ENCODE assay signal across 8 cellular contexts in genomic region chr22:28442951-28443876, GRCh38.
DNase-seq lines count a peak whose midpoint lies in the region; ATAC-seq and TF ChIP-seq lines count a peak whose summit lies in the region.

No MANE protein-coding gene starts in this region.

- no peaks in the 10 kb centered on the region for H3K27me3 ChIP-seq in HUES6 (ENCODE audit: control insufficient read depth, insufficient read depth, low read length)

- H3K4me3 ChIP-seq in HUES6 (ENCODE audit: low read depth, low read length) = peak overlapping the region; percentile 78
- peak overlapping the region; percentile 40 for H3K4me3 ChIP-seq in lower leg skin (ENCODE audit: low read depth, poor library complexity, severe bottlenecking)

- H3K9me3 ChIP-seq in HUES6 (ENCODE audit: control insufficient read depth, insufficient read depth, low read depth, low read length) = no peaks in the 10 kb centered on the region

- peak overlapping the region; percentile 76 for H3K9ac ChIP-seq in HUES6 (ENCODE audit: low read length)

- peaks cover 24% of the 10 kb centered on the region for H3K4me1 Mint-ChIP-seq in activated CD4-positive, alpha-beta T cell treated with anti-CD3 and anti-CD28 coated beads, Interleukin-2, amount 10 ng/mL, durations not matched to agents 7 days and 5 days
- peaks cover 17% of the 10 kb centered on the region for H3K4me1 Mint-ChIP-seq in stimulated activated memory B cell treated with anti-CD40 and anti-IgM and Interleukin-4, amounts not matched to agents 10 μg/mL and 1 μg/mL and 100 μg/mL, for 72 hours

- no peaks in the 10 kb centered on the region for H3K36me3 ChIP-seq in HUES6 (ENCODE audit: control insufficient read depth, insufficient read depth, low read length)

- H3K27ac Mint-ChIP-seq in activated CD4-positive, alpha-beta T cell treated with anti-CD3 and anti-CD28 coated beads, Interleukin-2, amount 10 ng/mL, durations not matched to agents 7 days and 5 days = peak overlapping the region; percentile 83
- no peak overlapping the region for H3K27ac Mint-ChIP-seq in stimulated activated memory B cell treated with anti-CD40 and anti-IgM and Interleukin-4, amounts not matched to agents 10 μg/mL and 1 μg/mL and 100 μg/mL, for 72 hours

- 1% methylated on average over 26 of the region's 26 CpGs for WGBS in lower leg skin, 2 donors

- peaks cover 10% of the 10 kb centered on the region; the same call in 1 of the 2 replicates for H3K4me1 ChIP-seq in HUES6 (ENCODE audit: control insufficient read depth, insufficient read depth, low read length)

- POLR2A ChIA-PET in activated CD4-positive, alpha-beta T cell treated with anti-CD3 and anti-CD28 coated beads, Interleukin-2, amount 10 ng/mL, durations not matched to agents 7 days and 5 days (lab: Charles Lee) = interaction anchor here (0.6 kb wide), 1 partner anchor 37 kb away, joined by 3 read pairs; no protein-coding TSS in a partner anchor

- H3K9me3 Mint-ChIP-seq in activated CD4-positive, alpha-beta T cell treated with anti-CD3 and anti-CD28 coated beads, Interleukin-2, amount 10 ng/mL, durations not matched to agents 7 days and 5 days = no peaks in the 10 kb centered on the region
- H3K9me3 Mint-ChIP-seq in stimulated activated memory B cell treated with anti-CD40 and anti-IgM and Interleukin-4, amounts not matched to agents 10 μg/mL and 1 μg/mL and 100 μg/mL, for 72 hours = no peaks in the 10 kb centered on the region

- peak overlapping the region; percentile 46; the same call in 1 of the 2 replicates for H3K27ac ChIP-seq in HUES6 (ENCODE audit: low read depth, low read length)

- peaks cover 16% of the 10 kb centered on the region for H3K27me3 Mint-ChIP-seq in activated CD4-positive, alpha-beta T cell treated with anti-CD3 and anti-CD28 coated beads, Interleukin-2, amount 10 ng/mL, durations not matched to agents 7 days and 5 days
- H3K27me3 Mint-ChIP-seq in stimulated activated memory B cell treated with anti-CD40 and anti-IgM and Interleukin-4, amounts not matched to agents 10 μg/mL and 1 μg/mL and 100 μg/mL, for 72 hours = peaks cover 35% of the 10 kb centered on the region

- DNase-seq in AG09319 (ENCODE audit: extremely low read depth, low read depth) = peak; percentile 51
- peak; percentile 36 for DNase-seq in activated CD4-positive, alpha-beta T cell treated with anti-CD3 and anti-CD28 coated beads, Interleukin-2, amount 10 ng/mL, durations not matched to agents 7 days and 5 days
- DNase-seq in epidermal melanocyte (ENCODE audit: insufficient read length, low spot score) = peak; percentile 67
- DNase-seq in lower leg skin (ENCODE audit: low spot score in 2 of 2) = peak; percentile 70 to 91
- no peak for DNase-seq in HT-29 (ENCODE audit: low spot score)

- peak overlapping the region; percentile 73 for H3K4me3 Mint-ChIP-seq in activated CD4-positive, alpha-beta T cell treated with anti-CD3 and anti-CD28 coated beads, Interleukin-2, amount 10 ng/mL, durations not matched to agents 7 days and 5 days
- H3K4me3 Mint-ChIP-seq in stimulated activated memory B cell treated with anti-CD40 and anti-IgM and Interleukin-4, amounts not matched to agents 10 μg/mL and 1 μg/mL and 100 μg/mL, for 72 hours = peak overlapping the region; percentile 44

- ATAC-seq in stimulated activated memory B cell treated with anti-CD40 and anti-IgM and Interleukin-4, amounts not matched to agents 10 μg/mL and 1 μg/mL and 100 μg/mL, for 72 hours = no peak
- no peak for ATAC-seq in GM18858 (IDR thresholded peaks at IDR 0.05; ENCODE audit: unreplicated experiment)

- intact Hi-C loops in lower leg skin (cut with DNase I; ENCODE audit: low total_unique reads) = no loop called here

- no peaks in the 10 kb centered on the region for H3K36me3 Mint-ChIP-seq in activated CD4-positive, alpha-beta T cell treated with anti-CD3 and anti-CD28 coated beads, Interleukin-2, amount 10 ng/mL, durations not matched to agents 7 days and 5 days (ENCODE audit: low read depth)
- H3K36me3 Mint-ChIP-seq in stimulated activated memory B cell treated with anti-CD40 and anti-IgM and Interleukin-4, amounts not matched to agents 10 μg/mL and 1 μg/mL and 100 μg/mL, for 72 hours = no peaks in the 10 kb centered on the region

- TF ChIP-seq CTCF in AG09319 (IDR thresholded peaks at IDR 0.05; ENCODE audit: low read depth, low read length) = no peak
- no peak for TF ChIP-seq CTCF in lower leg skin (IDR thresholded peaks at IDR 0.05)

- TF ChIP-seq POLR2A in lower leg skin (IDR thresholded peaks at IDR 0.05) = no peak

- CTCF ChIA-PET in activated CD4-positive, alpha-beta T cell treated with anti-CD3 and anti-CD28 coated beads, Interleukin-2, amount 10 ng/mL, durations not matched to agents 7 days and 5 days (lab: Charles Lee) = interaction anchor here (0.6 to 1.3 kb wide), 3 partner anchors 16 to 424 kb away, joined by 3 to 5 read pairs (median 3); no protein-coding TSS in a partner anchor
